Comparison of ENCODE assay signal across 12 cellular contexts in the genomic region with DNA sequence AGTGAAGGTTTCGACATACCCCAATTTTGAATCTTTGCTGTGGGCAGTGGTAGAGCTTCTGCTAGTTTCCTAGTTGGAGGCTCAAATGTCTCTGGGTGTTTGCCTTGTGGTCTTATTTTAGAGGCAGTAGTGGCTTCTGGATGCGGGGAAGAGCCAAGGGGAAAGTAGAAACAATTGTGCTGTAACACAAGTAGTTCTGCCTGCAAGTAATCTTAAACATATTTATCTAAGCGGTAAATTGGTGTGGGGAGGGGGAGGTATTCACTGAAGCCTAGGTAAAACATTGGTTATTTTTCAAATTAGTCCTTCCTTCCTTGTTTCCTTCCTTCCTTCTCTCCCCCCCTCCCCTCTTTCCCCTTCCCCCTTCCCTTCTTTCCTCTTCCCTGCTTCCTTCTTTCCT. TPM values are rescaled to one million over a fixed set of nuclear protein-coding genes. Genes with fewer than 3 reads are reported as not detected.
DNase-seq lines count a peak whose midpoint lies in the region; ATAC-seq and TF ChIP-seq lines count a peak whose summit lies in the region.
"Had no signal": no experiment of that assay in that cellular context is flagged by ENCODE, and none has a peak within 500 bp of the region (broad histone marks: within the 10 kb centered on the region; RNA-seq: fewer than 3 reads in every experiment).

A gene with protein sequence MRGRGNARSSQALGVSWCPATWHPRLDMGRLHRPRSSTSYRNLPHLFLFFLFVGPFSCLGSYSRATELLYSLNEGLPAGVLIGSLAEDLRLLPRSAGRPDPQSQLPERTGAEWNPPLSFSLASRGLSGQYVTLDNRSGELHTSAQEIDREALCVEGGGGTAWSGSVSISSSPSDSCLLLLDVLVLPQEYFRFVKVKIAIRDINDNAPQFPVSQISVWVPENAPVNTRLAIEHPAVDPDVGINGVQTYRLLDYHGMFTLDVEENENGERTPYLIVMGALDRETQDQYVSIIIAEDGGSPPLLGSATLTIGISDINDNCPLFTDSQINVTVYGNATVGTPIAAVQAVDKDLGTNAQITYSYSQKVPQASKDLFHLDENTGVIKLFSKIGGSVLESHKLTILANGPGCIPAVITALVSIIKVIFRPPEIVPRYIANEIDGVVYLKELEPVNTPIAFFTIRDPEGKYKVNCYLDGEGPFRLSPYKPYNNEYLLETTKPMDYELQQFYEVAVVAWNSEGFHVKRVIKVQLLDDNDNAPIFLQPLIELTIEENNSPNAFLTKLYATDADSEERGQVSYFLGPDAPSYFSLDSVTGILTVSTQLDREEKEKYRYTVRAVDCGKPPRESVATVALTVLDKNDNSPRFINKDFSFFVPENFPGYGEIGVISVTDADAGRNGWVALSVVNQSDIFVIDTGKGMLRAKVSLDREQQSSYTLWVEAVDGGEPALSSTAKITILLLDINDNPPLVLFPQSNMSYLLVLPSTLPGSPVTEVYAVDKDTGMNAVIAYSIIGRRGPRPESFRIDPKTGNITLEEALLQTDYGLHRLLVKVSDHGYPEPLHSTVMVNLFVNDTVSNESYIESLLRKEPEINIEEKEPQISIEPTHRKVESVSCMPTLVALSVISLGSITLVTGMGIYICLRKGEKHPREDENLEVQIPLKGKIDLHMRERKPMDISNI (minus strand): TSS at position 101 of the 400 bp plus-strand sequence. CDS start 691 bp downstream, outside the sequence.

- peak within 1 kb of the TSS; percentile 94 for H2AFZ ChIP-seq in PC-3 (ENCODE audit: low read length)

- no peak for TF ChIP-seq CTCF in PC-3 (conservative IDR thresholded peaks at IDR 0.05; ENCODE audit: low read depth, low read length)
- TF ChIP-seq CTCF in mesothelial cell of epicardium (IDR thresholded peaks at IDR 0.05; ENCODE audit: unreplicated experiment): no peak
- TF ChIP-seq CTCF in thoracic aorta (IDR thresholded peaks at IDR 0.05): no peak
- no peak for TF ChIP-seq CTCF in RWPE1 (conservative IDR thresholded peaks at IDR 0.05; ENCODE audit: low read depth)

- H3K9me2 ChIP-seq in PC-3 (replicated peaks; ENCODE audit: low read length): no peaks in the 10 kb centered on the region

- CTCF ChIA-PET in PC-3 (lab: Charles Lee): interaction anchor here (0.5 to 1.4 kb wide), 2 partner anchors 184 to 539 kb away, joined by 3 read pairs; no protein-coding TSS in a partner anchor
- CTCF ChIA-PET in RWPE1 (lab: Yijun Ruan, JAX): no interaction called here

- H3K9ac ChIP-seq in PC-3 (ENCODE audit: low read length) (no peak within 1 kb of the TSS), endocrine pancreas (ENCODE audit: control insufficient read depth, insufficient read depth, low read length) (peak within 1 kb of the TSS; percentile 47)

- H3F3A ChIP-seq in PC-3 (ENCODE audit: low read length, unreplicated experiment): no peaks in the 10 kb centered on the region

- H3K4me1 ChIP-seq in PC-3 (ENCODE audit: insufficient read depth, low read length): no peaks in the 10 kb centered on the region
- H3K4me1 ChIP-seq in endocrine pancreas (ENCODE audit: control insufficient read depth, insufficient read depth, low read length): peaks cover 5% of the 10 kb centered on the region
- peaks cover 0 to 10% of the 10 kb centered on the region in 2 donors for H3K4me1 ChIP-seq in thoracic aorta (ENCODE audit: control insufficient read depth in 1 of 2, low read depth in 2 of 2)

- no peaks in the 10 kb centered on the region for H3K79me2 ChIP-seq in PC-3 (ENCODE audit: low read length)

- H3K27me3 ChIP-seq in PC-3 (ENCODE audit: low read length): no peaks in the 10 kb centered on the region
- H3K27me3 ChIP-seq in endocrine pancreas (ENCODE audit: control insufficient read depth, insufficient read depth, low read length): no peaks in the 10 kb centered on the region
- no peaks in the 10 kb centered on the region for H3K27me3 ChIP-seq in thoracic aorta (replicated peaks; ENCODE audit: insufficient read depth)

- no peaks in the 10 kb centered on the region for H4K20me1 ChIP-seq in PC-3 (ENCODE audit: low read length)

- H3K4me2 ChIP-seq in PC-3 (ENCODE audit: low read length): peak within 1 kb of the TSS; percentile 94

- H3K36me3 Mint-ChIP-seq in mesothelial cell of epicardium: no peaks in the 10 kb centered on the region
- H3K36me3 Mint-ChIP-seq: memory B cell had no signal

- H3K27ac ChIP-seq in PC-3 (ENCODE audit: low read length) (no peak within 1 kb of the TSS), thoracic aorta (peak within 1 kb of the TSS; percentile 30 to 42), RWPE1 (no peak within 1 kb of the TSS)

- POLR2A ChIA-PET in PC-3 (lab: Charles Lee; ENCODE audit: unreplicated experiment): interaction anchor here (0.6 kb wide), 1 partner anchor 769 kb away, joined by 4 read pairs; no protein-coding TSS in a partner anchor
- POLR2A ChIA-PET in RWPE1 (lab: Yijun Ruan, JAX; ENCODE audit: low non-redundant PET): no interaction called here

- peaks cover 61% of the 10 kb centered on the region for H3K27me3 Mint-ChIP-seq in mesothelial cell of epicardium (ENCODE audit: low read depth)

- H3K4me3 ChIP-seq in PC-3 (ENCODE audit: low read length) (peak within 1 kb of the TSS; percentile 69), endocrine pancreas (ENCODE audit: control insufficient read depth, insufficient read depth, low read length) (peak within 1 kb of the TSS; percentile 87), thoracic aorta (peak within 1 kb of the TSS; percentile 79)

- DNase-seq in PC-3 (no peak), mesothelial cell of epicardium (ENCODE audit: low spot score in 2 of 2, unreplicated experiment in 2 of 2) (no peak), thoracic aorta (ENCODE audit: low spot score) (no peak), RWPE1 (ENCODE audit: low spot score) (no peak), ACHN (no peak)
- DNase-seq in central memory CD4-positive, alpha-beta T cell: no peak
- DNase-seq: DND-41, MV-4-11 had no signal

- BruUV-seq in PC-3 (replicated peaks; lab: Mats Ljungman, UMichigan): no TSS peak

- peaks cover 21% of the 10 kb centered on the region for H3K4me1 Mint-ChIP-seq in mesothelial cell of epicardium
- H3K4me1 Mint-ChIP-seq: memory B cell had no signal

- intact Hi-C loops in PC-3 (cut with micrococcal nuclease): loop anchor here (5.0 kb wide), 1 partner anchor 537 kb away; no protein-coding TSS in a partner anchor

- no peaks in the 10 kb centered on the region for H3K9me3 ChIP-seq in PC-3 (ENCODE audit: low read length)
- H3K9me3 ChIP-seq in endocrine pancreas (ENCODE audit: control insufficient read depth, low read length): no peaks in the 10 kb centered on the region
- no peaks in the 10 kb centered on the region for H3K9me3 ChIP-seq in thoracic aorta

- ATAC-seq in PC-3 (no peak; the same call in 1 of the 2 replicates), thoracic aorta (ENCODE audit: insufficient number of reproducible peaks, low FRiP score, low read depth) (no peak), HG03565 (IDR thresholded peaks at IDR 0.05; ENCODE audit: unreplicated experiment) (no peak)
- ATAC-seq: activated CD4-positive, CD25-positive, alpha-beta regulatory T cell treated with anti-CD3 and anti-CD28 coated beads, Interleukin-2, amount 50 U/mL, for 24 hours had no signal

- H3K27ac Mint-ChIP-seq in mesothelial cell of epicardium: no peak within 1 kb of the TSS
- H3K27ac Mint-ChIP-seq: memory B cell had no signal

- peak within 1 kb of the TSS; percentile 79 for H3K4me3 Mint-ChIP-seq in mesothelial cell of epicardium
- H3K4me3 Mint-ChIP-seq: memory B cell had no signal

- H3K36me3 ChIP-seq in PC-3 (ENCODE audit: low read depth, low read length) (no peaks in the 10 kb centered on the region), endocrine pancreas (ENCODE audit: control insufficient read depth, insufficient read depth, low read length) (no peaks in the 10 kb centered on the region), thoracic aorta (no peaks in the 10 kb centered on the region)

- in situ Hi-C loops in ACHN (cut with HindIII; ENCODE audit: low pct_ligation_motif_present, low pct_unique_long_range_greater_than_20kb, low sequenced_read_pairs): no loop called here

- H3K9me3 Mint-ChIP-seq in mesothelial cell of epicardium: no peaks in the 10 kb centered on the region

RNA-seq across cellular contexts. Expression of the gene that starts here (rescaled TPM):
- total RNA-seq in PC-3 (2014; rRNA removed) (0.52 and 0.62 TPM in 2 replicates), mesothelial cell of epicardium (3.3 to 3.6 TPM (median 3.4 TPM) in 3 replicates), thoracic aorta (10 to 100 TPM; 10.6 to 12.0 TPM)

Comparison
In these comparisons a context has a peak if more than half of its experiments do, and no peak if none do; other contexts are left out.
1. H3K27ac ChIP-seq: peak in thoracic aorta (2 of 2); none in PC-3 (single experiment) and RWPE1 (single experiment).
2. Peak in every context shown above with its lines, with median percentiles within 50 percentile points of each other: H3K4me3 ChIP-seq.